8 cellular contexts compared by ENCODE assay signal in genomic region chrX:133171962-133172708, GRCh38. TPM values are rescaled to one million over a fixed set of nuclear protein-coding genes. Genes with fewer than 3 reads are reported as not detected.
DNase-seq lines count a peak whose midpoint lies in the region; ATAC-seq and TF ChIP-seq lines count a peak whose summit lies in the region.

No MANE protein-coding gene starts in this region.

- peak in 8 of 12 donors; percentile 18 to 41 (median 28) for TF ChIP-seq CTCF in heart left ventricle (IDR thresholded peaks at IDR 0.05)
- TF ChIP-seq CTCF in epithelial cell of proximal tubule (conservative IDR thresholded peaks at IDR 0.05; ENCODE audit: low read depth, low read length), result peak; percentile 57
- TF ChIP-seq CTCF in testis (IDR thresholded peaks at IDR 0.05), result peak; percentile 25 to 30 (median 27)

- H3K36me3 ChIP-seq in heart left ventricle, result no peaks in the 10 kb centered on the region
- H3K36me3 ChIP-seq in testis (ENCODE audit: low read depth, missing control alignments), result no peaks in the 10 kb centered on the region

- no peaks in the 10 kb centered on the region for H3K27me3 Mint-ChIP-seq in stimulated activated naive CD8-positive, alpha-beta T cell treated with anti-CD3 and anti-CD28 coated beads, Interleukin-15, amount 100 ng/mL, for 72 hours

- H3K9me3 Mint-ChIP-seq in stimulated activated naive CD8-positive, alpha-beta T cell treated with anti-CD3 and anti-CD28 coated beads, Interleukin-15, amount 100 ng/mL, for 72 hours, result no peaks in the 10 kb centered on the region

- no peak overlapping the region for H3K4me3 ChIP-seq in heart left ventricle
- no peak overlapping the region for H3K4me3 ChIP-seq in epithelial cell of proximal tubule (ENCODE audit: low read depth, low read length)
- no peak overlapping the region for H3K4me3 ChIP-seq in testis

- intact Hi-C loops in heart left ventricle (cut with DNase I), result loop anchor here in 2 of 10 donors (5.0 to 10.0 kb wide), 2 partner anchors 195 to 427 kb away; no protein-coding TSS in a partner anchor
- intact Hi-C loops in left cardiac atrium (cut with DNase I), result loop anchor here in 1 of 2 donors (10.0 kb wide), 1 partner anchor 197 kb away; no protein-coding TSS in a partner anchor
- intact Hi-C loops in testis (cut with DNase I; ENCODE audit: low total_unique reads), result no loop called here

- H3K27ac Mint-ChIP-seq in stimulated activated naive CD8-positive, alpha-beta T cell treated with anti-CD3 and anti-CD28 coated beads, Interleukin-15, amount 100 ng/mL, for 72 hours, result no peak overlapping the region

- H3K4me3 Mint-ChIP-seq in stimulated activated naive CD8-positive, alpha-beta T cell treated with anti-CD3 and anti-CD28 coated beads, Interleukin-15, amount 100 ng/mL, for 72 hours, result no peak overlapping the region

- ATAC-seq in heart left ventricle, result no peak
- ATAC-seq in left cardiac atrium, result no peak
- ATAC-seq in HG03280 (IDR thresholded peaks at IDR 0.05; ENCODE audit: unreplicated experiment), result no peak
- ATAC-seq in stimulated activated naive CD8-positive, alpha-beta T cell treated with anti-CD3 and anti-CD28 coated beads, Interleukin-15, amount 100 ng/mL, for 72 hours, result no peak

- no peak overlapping the region for H3K27ac ChIP-seq in heart left ventricle
- H3K27ac ChIP-seq in testis, result no peak overlapping the region

- H3K4me1 ChIP-seq in heart left ventricle (no peaks in the 10 kb centered on the region), testis (no peaks in the 10 kb centered on the region)

- peaks cover 0 to 22% (median 0%) of the 10 kb centered on the region in 9 donors for H3K27me3 ChIP-seq in heart left ventricle
- H3K27me3 ChIP-seq in testis, result no peaks in the 10 kb centered on the region

- H3K4me1 Mint-ChIP-seq in stimulated activated naive CD8-positive, alpha-beta T cell treated with anti-CD3 and anti-CD28 coated beads, Interleukin-15, amount 100 ng/mL, for 72 hours, result no peaks in the 10 kb centered on the region

- DNase-seq in heart left ventricle (no peak), left cardiac atrium (no peak), NCI-H1694 (lab: John Stamatoyannopoulos, UW) (peak; percentile 37), epithelial cell of proximal tubule (ENCODE audit: low read depth) (no peak), testis (no peak)
- no peak for DNase-seq in activated naive CD4-positive, alpha-beta T cell (lab: John Stamatoyannopoulos, UW)
- DNase-seq in stimulated activated naive CD8-positive, alpha-beta T cell treated with anti-CD3 and anti-CD28 coated beads, Interleukin-15, amount 100 ng/mL, for 72 hours, result no peak

- H3K9me3 ChIP-seq in heart left ventricle (no peaks in the 10 kb centered on the region), testis (no peaks in the 10 kb centered on the region)

- 24 to 36% (median 31%) methylated on average over 1 of the region's 1 CpG for WGBS in heart left ventricle, 4 donors
- 27 to 36% methylated on average over 1 of the region's 1 CpG for WGBS in testis, 2 donors

- TF ChIP-seq POLR2A in heart left ventricle (IDR thresholded peaks at IDR 0.05), result no peak
- no peak for TF ChIP-seq POLR2A in testis (IDR thresholded peaks at IDR 0.05)

RNA-seq across cellular contexts. Expression of gene TFDP3, which starts 46.0 kb away (rescaled TPM):
- total RNA-seq in heart left ventricle, result not detected
- not detected for polyA plus RNA-seq in heart left ventricle
- not detected for total RNA-seq in left cardiac atrium
- not detected in 2 replicates for total RNA-seq in epithelial cell of proximal tubule
- 10 to 100 TPM in 1 of 2 donors, 1 to 10 TPM in 1; 8.1 to 10.9 TPM for total RNA-seq in testis
- polyA plus RNA-seq in testis (ENCODE audit: insufficient read depth, low read depth, low replicate concordance), result 8.5 TPM
